In genomic region chr17:17820046-17820445, GRCh38 we compare ENCODE assay signal across 11 cellular contexts. TPM values are rescaled to one million over a fixed set of nuclear protein-coding genes. Genes with fewer than 3 reads are reported as not detected.
A peak's percentile ranks its signal among the peaks of the same experiment; 100 is the strongest.
DNase-seq lines count a peak whose midpoint lies in the region; ATAC-seq, FAIRE-seq and TF ChIP-seq lines count a peak whose summit lies in the region.
"Had no signal": no experiment of that assay in that cellular context is flagged by ENCODE, and none has a peak within 500 bp of the region (broad histone marks: within the 10 kb centered on the region; RNA-seq: fewer than 3 reads in every experiment).

No MANE protein-coding gene starts in this region.

- no peaks in the 10 kb centered on the region for H4K20me1 ChIP-seq in OCI-LY1 (ENCODE audit: insufficient read depth, low read length)
- H4K20me1 ChIP-seq in astrocyte (ENCODE audit: insufficient read depth, low read length) = peaks cover 85% of the 10 kb centered on the region
- H4K20me1 ChIP-seq in GM23338 (replicated peaks; ENCODE audit: insufficient read depth) = peaks cover 52% of the 10 kb centered on the region

- H3K79me2 ChIP-seq in OCI-LY1 (ENCODE audit: insufficient read depth, low read length) = peaks cover 5% of the 10 kb centered on the region; the same call in 1 of the 2 replicates
- H3K79me2 ChIP-seq in astrocyte (ENCODE audit: insufficient read depth, low read length) = peaks cover 45% of the 10 kb centered on the region
- peaks cover 41% of the 10 kb centered on the region for H3K79me2 ChIP-seq in GM23338 (replicated peaks; ENCODE audit: insufficient read depth)

- H3K27me3 ChIP-seq in CD8-positive, alpha-beta T cell (ENCODE audit: insufficient read depth, low read length) = no peaks in the 10 kb centered on the region
- H3K27me3 ChIP-seq in OCI-LY1 (ENCODE audit: insufficient read depth, low read length) = no peaks in the 10 kb centered on the region
- no peaks in the 10 kb centered on the region for H3K27me3 ChIP-seq in astrocyte (ENCODE audit: insufficient read depth, low read length)
- H3K27me3 ChIP-seq in prostate gland (replicated peaks; ENCODE audit: insufficient read depth) = no peaks in the 10 kb centered on the region
- H3K27me3 ChIP-seq in GM23338 (ENCODE audit: insufficient read depth) = no peaks in the 10 kb centered on the region

- POLR2A ChIA-PET in CD8-positive, alpha-beta T cell (lab: Charles Lee) = interaction anchor here (1.0 to 1.2 kb wide), 2 partner anchors 16 to 32 kb away, joined by 3 to 6 read pairs; no protein-coding TSS in a partner anchor

- no peak for DNase-seq in CD8-positive, alpha-beta T cell
- DNase-seq in astrocyte (ENCODE audit: low read depth) (no peak), prostate gland (ENCODE audit: low spot score) (no peak), Ammon's horn (ENCODE audit: low spot score) (no peak), GM23338 (ENCODE audit: low spot score) (no peak)
- DNase-seq: DMS153, NCI-H2081 treated with DMSO at 0.1 percent for 48 hours had no signal

- no peaks in the 10 kb centered on the region for H3K27me3 Mint-ChIP-seq in CD8-positive, alpha-beta T cell (ENCODE audit: low read depth)
- no peaks in the 10 kb centered on the region for H3K27me3 Mint-ChIP-seq in astrocyte (ENCODE audit: low read depth, unreplicated experiment)
- peaks cover 25% of the 10 kb centered on the region for H3K27me3 Mint-ChIP-seq in GM23338 (ENCODE audit: insufficient read depth, low read depth, poor library complexity)

- CTCF ChIA-PET in CD8-positive, alpha-beta T cell (lab: Charles Lee) = interaction anchor here (1.1 to 3.7 kb wide), 7 partner anchors 8 to 139 kb away, joined by 3 to 38 read pairs (median 4); no protein-coding TSS in a partner anchor

- no peak overlapping the region for H3K4me3 ChIP-seq in CD8-positive, alpha-beta T cell (ENCODE audit: low read depth, low read length)
- H3K4me3 ChIP-seq in OCI-LY1 (ENCODE audit: low read depth, low read length, poor library complexity, severe bottlenecking) (peak overlapping the region; percentile 79), astrocyte (ENCODE audit: insufficient read depth, low read depth, low read length) (no peak overlapping the region), prostate gland (no peak overlapping the region), GM23338 (no peak overlapping the region)
- H3K4me3 ChIP-seq: coronary artery had no signal

- H3K4me1 Mint-ChIP-seq in CD8-positive, alpha-beta T cell (ENCODE audit: low read depth) = peaks cover 66% of the 10 kb centered on the region
- H3K4me1 Mint-ChIP-seq in astrocyte (ENCODE audit: low read depth, unreplicated experiment) = peaks cover 32% of the 10 kb centered on the region
- peaks cover 66% of the 10 kb centered on the region for H3K4me1 Mint-ChIP-seq in GM23338

- no peak overlapping the region for H3K27ac ChIP-seq in CD8-positive, alpha-beta T cell (ENCODE audit: low read depth, low read length)
- H3K27ac ChIP-seq in OCI-LY1 (ENCODE audit: low read depth, low read length, poor library complexity, severe bottlenecking) (peak overlapping the region; percentile 65), astrocyte (ENCODE audit: low read depth, low read length) (no peak overlapping the region), prostate gland (peak overlapping the region; percentile 90 to 94), GM23338 (ENCODE audit: low read depth) (no peak overlapping the region)

- intact Hi-C loops in CD8-positive, alpha-beta T cell (cut with DNase I, micrococcal nuclease) = loop anchor here (5.0 kb wide), 3 partner anchors 152 to 362 kb away; partner anchors contain the start of genes ALKBH5 (in 1 of the 2), ATPAF2 (in 1 of the 2), DRC3 (in 1 of the 2) and GID4 (in 1 of the 2)
- intact Hi-C loops in prostate gland (cut with DNase I) = no loop called here

- TF ChIP-seq POLR2A in prostate gland (IDR thresholded peaks at IDR 0.05) = no peak

- peaks cover 37% of the 10 kb centered on the region for H3K36me3 ChIP-seq in CD8-positive, alpha-beta T cell (ENCODE audit: insufficient read depth, low read length)
- H3K36me3 ChIP-seq in OCI-LY1 (ENCODE audit: insufficient read depth, low read length) = peaks cover 51% of the 10 kb centered on the region
- H3K36me3 ChIP-seq in astrocyte (ENCODE audit: insufficient read depth, low read length) = peaks cover 14% of the 10 kb centered on the region
- H3K36me3 ChIP-seq in prostate gland = peaks cover 3 to 19% of the 10 kb centered on the region in 2 donors
- H3K36me3 ChIP-seq in GM23338 (ENCODE audit: insufficient read depth) = peaks cover 5% of the 10 kb centered on the region; the same call in 1 of the 2 replicates

- H3F3A ChIP-seq in OCI-LY1 (ENCODE audit: insufficient read depth, low read length) (no peaks in the 10 kb centered on the region), GM23338 (replicated peaks; ENCODE audit: low read depth) (peaks cover 18% of the 10 kb centered on the region)

- no peaks in the 10 kb centered on the region for H3K9me3 ChIP-seq in CD8-positive, alpha-beta T cell (ENCODE audit: low read length)
- H3K9me3 ChIP-seq in OCI-LY1 (ENCODE audit: low read length) (no peaks in the 10 kb centered on the region), astrocyte (ENCODE audit: insufficient read depth, low read depth, low read length) (no peaks in the 10 kb centered on the region), prostate gland (no peaks in the 10 kb centered on the region)

- peak overlapping the region; percentile 72 for H3K27ac Mint-ChIP-seq in CD8-positive, alpha-beta T cell
- H3K27ac Mint-ChIP-seq in astrocyte (ENCODE audit: unreplicated experiment) = peak overlapping the region; percentile 66
- H3K27ac Mint-ChIP-seq in GM23338 = no peak overlapping the region

- H3K9me3 Mint-ChIP-seq in CD8-positive, alpha-beta T cell = no peaks in the 10 kb centered on the region
- H3K9me3 Mint-ChIP-seq in astrocyte (ENCODE audit: unreplicated experiment) (peaks cover 2% of the 10 kb centered on the region), GM23338 (no peaks in the 10 kb centered on the region; the same call in 2 of the 3 replicates)
- H3K9me3 Mint-ChIP-seq: activated T-cell treated with anti-CD3 and anti-CD28 coated beads, Interleukin-2, amount 50 U/mL, for 4 hours had no signal

- FAIRE-seq in astrocyte (lab: Jason Lieb, UNC) = no peak

- H2AFZ ChIP-seq in OCI-LY1 (ENCODE audit: low read length) = no peak overlapping the region
- H2AFZ ChIP-seq in astrocyte (ENCODE audit: low read depth, low read length) = no peak overlapping the region
- no peak overlapping the region for H2AFZ ChIP-seq in GM23338

- H3K36me3 Mint-ChIP-seq in CD8-positive, alpha-beta T cell = peaks cover 51% of the 10 kb centered on the region
- H3K36me3 Mint-ChIP-seq in astrocyte (ENCODE audit: low read depth, unreplicated experiment) (peaks cover 7% of the 10 kb centered on the region), GM23338 (ENCODE audit: low read depth) (peaks cover 48% of the 10 kb centered on the region)

- 87% methylated on average over 10 of the region's 10 CpGs for WGBS in prostate gland

- peak overlapping the region; percentile 95 for H3K4me2 ChIP-seq in OCI-LY1 (ENCODE audit: low read length)
- peak overlapping the region; percentile 54 for H3K4me2 ChIP-seq in astrocyte (ENCODE audit: low read length)
- H3K4me2 ChIP-seq in GM23338 = no peak overlapping the region

- TF ChIP-seq CTCF in CD8-positive, alpha-beta T cell (IDR thresholded peaks at IDR 0.05) = no peak
- TF ChIP-seq CTCF in OCI-LY1 (IDR thresholded peaks at IDR 0.05; ENCODE audit: low read length) (no peak), astrocyte (IDR thresholded peaks at IDR 0.05; ENCODE audit: insufficient read depth, low read depth, low read length) (no peak), prostate gland (IDR thresholded peaks at IDR 0.05) (no peak), GM23338 (conservative IDR thresholded peaks at IDR 0.05; ENCODE audit: low read depth in 2 of 2) (no peak)

- H3K9ac ChIP-seq in OCI-LY1 (ENCODE audit: low read length) (peak overlapping the region; percentile 77; the same call in 1 of the 2 replicates), astrocyte (ENCODE audit: low read length) (peak overlapping the region; percentile 16)

- peaks cover 60% of the 10 kb centered on the region for H3K4me1 ChIP-seq in CD8-positive, alpha-beta T cell (ENCODE audit: insufficient read depth, low read length)
- H3K4me1 ChIP-seq in OCI-LY1 (ENCODE audit: insufficient read depth, low read length, severe bottlenecking) (peaks cover 55% of the 10 kb centered on the region), astrocyte (ENCODE audit: insufficient read depth, low read length) (peaks cover 48% of the 10 kb centered on the region), prostate gland (replicated peaks) (peaks cover 62% of the 10 kb centered on the region), GM23338 (ENCODE audit: insufficient read depth) (peaks cover 31% of the 10 kb centered on the region)

- no peak for ATAC-seq in CD8-positive, alpha-beta T cell
- no peak for ATAC-seq in GM18861 (IDR thresholded peaks at IDR 0.05; ENCODE audit: unreplicated experiment)
- ATAC-seq in GM23338 = no peak

- H3K4me3 Mint-ChIP-seq in CD8-positive, alpha-beta T cell = peak overlapping the region; percentile 72
- no peak overlapping the region for H3K4me3 Mint-ChIP-seq in astrocyte (ENCODE audit: unreplicated experiment)
- no peak overlapping the region; the same call in 2 of the 3 replicates for H3K4me3 Mint-ChIP-seq in GM23338
- H3K4me3 Mint-ChIP-seq: activated T-cell treated with anti-CD3 and anti-CD28 coated beads, Interleukin-2, amount 50 U/mL, for 4 hours had no signal

- no peaks in the 10 kb centered on the region for H3K9me2 ChIP-seq in OCI-LY1 (ENCODE audit: low read depth, low read length)
- H3K9me2 ChIP-seq in GM23338 (ENCODE audit: insufficient read depth) = no peaks in the 10 kb centered on the region

TF ChIP-seq in GM23338, 12 proteins besides CTCF, POLR2A, EP300 and RAD21:
- TF ChIP-seq CREB1 (CRISPR knock-in tag; IDR thresholded peaks at IDR 0.05; ENCODE audit: low read depth) = no peak
- no peak for TF ChIP-seq EZH2 (IDR thresholded peaks at IDR 0.05; ENCODE audit: low read depth, unreplicated experiment)
- TF ChIP-seq POLR2AphosphoS5 (IDR thresholded peaks at IDR 0.05; ENCODE audit: low read depth) = no peak
- TF ChIP-seq NANOG (IDR thresholded peaks at IDR 0.05; ENCODE audit: borderline replicate concordance) = no peak
- no peak for TF ChIP-seq STAT1 (IDR thresholded peaks at IDR 0.05; ENCODE audit: unreplicated experiment)
- no peak for TF ChIP-seq EZH2phosphoT487 (IDR thresholded peaks at IDR 0.05; ENCODE audit: unreplicated experiment)

RNA-seq across cellular contexts. Expression of gene SREBF1, which starts 16.7 kb away (rescaled TPM):
- 100 to 1,000 TPM; 401 to 412 TPM for total RNA-seq in CD8-positive, alpha-beta T cell
- total RNA-seq in astrocyte (59.2 and 65.6 TPM in 2 replicates), prostate gland (100 to 1,000 TPM; 134 to 299 TPM)
- 77.7 and 85.3 TPM in 2 replicates for total RNA-seq in GM23338 (2014; rRNA removed; shearing (Covaris generic))
- polyA plus RNA-seq in GM23338 (2016; fragmentation: Nextera tagmentation; extraction: Ambion mirVana) = 39.6 and 43.7 TPM in 2 replicates

Comparison
In these comparisons a context has a peak if more than half of its experiments do, and no peak if none do; other contexts are left out.
1. H3K27ac ChIP-seq: peak in OCI-LY1 (single experiment) and prostate gland (2 of 2); none in CD8-positive, alpha-beta T cell (single experiment), astrocyte (single experiment) and GM23338 (single experiment).